ENCODE assay signal across 8 cellular contexts in genomic region chr6:44219815-44220784, GRCh38. TPM values are rescaled to one million over a fixed set of nuclear protein-coding genes. Genes with fewer than 3 reads are reported as not detected.
DNase-seq lines count a peak whose midpoint lies in the region; ATAC-seq and TF ChIP-seq lines count a peak whose summit lies in the region.

No MANE protein-coding gene starts in this region.

- DNase-seq in BE2C (no peak), NCI-H69 (lab: John Stamatoyannopoulos, UW) (peak; percentile 41), osteoblast (ENCODE audit: insufficient read length, low spot score, missing footprints) (no peak), DMS 273 treated with DMSO at 0.1 percent for 48 hours (lab: John Stamatoyannopoulos, UW) (no peak), NCI-H2171 (lab: John Stamatoyannopoulos, UW) (no peak)

- H4K20me1 ChIP-seq in osteoblast (ENCODE audit: insufficient read depth, low read length) = no peaks in the 10 kb centered on the region

- no peaks in the 10 kb centered on the region for H3K36me3 ChIP-seq in BE2C
- no peaks in the 10 kb centered on the region for H3K36me3 ChIP-seq in esophagus (ENCODE audit: control insufficient read depth in 2 of 2, insufficient read depth in 2 of 2, low read length in 1 of 2)
- no peaks in the 10 kb centered on the region for H3K36me3 ChIP-seq in osteoblast (ENCODE audit: insufficient read depth, low read length)

- peaks cover 8% of the 10 kb centered on the region for H3K79me2 ChIP-seq in osteoblast (ENCODE audit: insufficient read depth, low read length)

- ATAC-seq in GM21717 (IDR thresholded peaks at IDR 0.05; ENCODE audit: unreplicated experiment) (no peak), GM18505 (IDR thresholded peaks at IDR 0.05; ENCODE audit: unreplicated experiment) (no peak)

- TF ChIP-seq CTCF in BE2C (IDR thresholded peaks at IDR 0.05; ENCODE audit: low read depth, low read length) (no peak), osteoblast (IDR thresholded peaks at IDR 0.05; ENCODE audit: extremely low read depth, low read depth, low read length) (no peak)

- H3K4me1 ChIP-seq in BE2C (peaks cover 29% of the 10 kb centered on the region), esophagus (ENCODE audit: control insufficient read depth in 2 of 2, insufficient read depth in 2 of 2, low read length in 1 of 2) (peaks cover 0 to 20% of the 10 kb centered on the region in 2 donors), osteoblast (ENCODE audit: insufficient read depth, low read length) (peaks cover 39% of the 10 kb centered on the region)

- H3K27me3 ChIP-seq in BE2C (no peaks in the 10 kb centered on the region), esophagus (ENCODE audit: control insufficient read depth in 1 of 2, insufficient read depth in 2 of 2, low read length in 2 of 2) (no peaks in the 10 kb centered on the region), osteoblast (ENCODE audit: insufficient read depth, low read length) (no peaks in the 10 kb centered on the region)

- H3K4me3 ChIP-seq in BE2C (ENCODE audit: low read depth, low read length) (peak overlapping the region; percentile 56), esophagus (ENCODE audit: low read depth in 1 of 2, low read length in 2 of 2) (peak overlapping the region in 1 of 2 donors; percentile 24), osteoblast (ENCODE audit: insufficient read depth, low read length) (peak overlapping the region; percentile 70)

- H3K9me3 ChIP-seq in BE2C (no peaks in the 10 kb centered on the region), esophagus (ENCODE audit: control insufficient read depth in 2 of 2, insufficient read depth in 1 of 2, low read depth in 1 of 2, low read length in 1 of 2) (no peaks in the 10 kb centered on the region), osteoblast (ENCODE audit: low read depth, low read length) (no peaks in the 10 kb centered on the region)

- no peak for TF ChIP-seq POLR2A in GM18505 (IDR thresholded peaks at IDR 0.05; ENCODE audit: borderline replicate concordance, extremely low read depth, insufficient read depth, insufficient read length)

- 59 to 73% methylated on average over 21 to 28 of the region's 28 CpGs for WGBS in esophagus, 2 donors

- H3K27ac ChIP-seq in esophagus (ENCODE audit: low read depth in 2 of 2, low read length in 1 of 2) (peak overlapping the region; percentile 79 to 81), osteoblast (ENCODE audit: low read depth, low read length) (no peak overlapping the region)

- H3K4me2 ChIP-seq in osteoblast (ENCODE audit: insufficient read depth, low read length) = peak overlapping the region; percentile 28

- no peak overlapping the region for H2AFZ ChIP-seq in osteoblast (ENCODE audit: low read length)

RNA-seq across cellular contexts. Expression of gene SLC29A1, which starts 3.3 kb away (rescaled TPM):
- 184 TPM for polyA plus RNA-seq in BE2C (2012; ENCODE audit: insufficient read depth, insufficient read length, low read depth)
- polyA plus RNA-seq in esophagus = 10 to 100 TPM; 11.6 to 18.5 TPM
- 8.0 and 10.0 TPM in 2 replicates for total RNA-seq in osteoblast

RNA-seq across cellular contexts. Expression of gene MYMX, which starts 3.4 kb away (rescaled TPM):
- polyA plus RNA-seq in BE2C (2012; ENCODE audit: insufficient read depth, insufficient read length, low read depth) = 5.1 TPM
- polyA plus RNA-seq in esophagus = under 1 TPM in 1 of 2 donors, not detected in 1; 0.05 TPM
- total RNA-seq in osteoblast = not detected in 2 replicates

RNA-seq across cellular contexts. Expression of gene HSP90AB1, which starts 26.8 kb away (rescaled TPM):
- polyA plus RNA-seq in BE2C (2012; ENCODE audit: insufficient read depth, insufficient read length, low read depth) = 666 TPM
- polyA plus RNA-seq in esophagus = 100 to 1,000 TPM; 129 to 403 TPM
- 676 and 702 TPM in 2 replicates for total RNA-seq in osteoblast

RNA-seq across cellular contexts. Expression of gene SLC35B2, which starts 37.2 kb away (rescaled TPM):
- polyA plus RNA-seq in BE2C (2012; ENCODE audit: insufficient read depth, insufficient read length, low read depth) = 111 TPM
- polyA plus RNA-seq in esophagus = 10 to 100 TPM in 1 of 2 donors, 1 to 10 TPM in 1; 4.3 to 13.0 TPM
- total RNA-seq in osteoblast = 86.0 and 94.1 TPM in 2 replicates

RNA-seq across cellular contexts. Expression of gene NFKBIE, which starts 45.3 kb away (rescaled TPM):
- 26.2 TPM for polyA plus RNA-seq in BE2C (2012; ENCODE audit: insufficient read depth, insufficient read length, low read depth)
- polyA plus RNA-seq in esophagus = 1 to 10 TPM; 3.8 to 8.1 TPM
- 3.2 and 4.7 TPM in 2 replicates for total RNA-seq in osteoblast
